In genomic region chr16:28155293-28155692, GRCh38 we compare ENCODE assay signal across 23 cellular contexts. TPM values are rescaled to one million over a fixed set of nuclear protein-coding genes. Genes with fewer than 3 reads are reported as not detected.
DNase-seq lines count a peak whose midpoint lies in the region; ATAC-seq, FAIRE-seq and TF ChIP-seq lines count a peak whose summit lies in the region.
"Had no signal": no experiment of that assay in that cellular context is flagged by ENCODE, and none has a peak within 500 bp of the region (broad histone marks: within the 10 kb centered on the region; RNA-seq: fewer than 3 reads in every experiment).

No MANE protein-coding gene starts in this region.

- no peak overlapping the region for H2AFZ ChIP-seq in HepG2 (ENCODE audit: low read length)

- TF ChIP-seq EP300 in HepG2 (IDR thresholded peaks at IDR 0.05; ENCODE audit: low read depth in 2 of 2, low read length in 2 of 2) (no peak), HepG2 (CRISPR knock-in tag; IDR thresholded peaks at IDR 0.05; ENCODE audit: borderline replicate concordance) (no peak)

- H3K27ac ChIP-seq in HepG2 (ENCODE audit: extremely low read length, insufficient read depth, low read length) (no peak overlapping the region), right lobe of liver (no peak overlapping the region)
- H3K27ac ChIP-seq: ascending aorta, BLaER1, heart right ventricle, HL-60, upper lobe of right lung had no signal

- peaks cover 31 to 68% of the 10 kb centered on the region in 2 experiments for H3K36me3 ChIP-seq in HepG2 (replicated peaks in 1 of 2; ENCODE audit: control insufficient read depth in 1 of 2, insufficient read depth in 2 of 2, low read length in 2 of 2)
- H3K36me3 ChIP-seq in right lobe of liver = peaks cover 0 to 44% (median 8%) of the 10 kb centered on the region in 4 donors

- H3K4me3 Mint-ChIP-seq in activated T-helper 17 cell treated with anti-CD3 and anti-CD28 coated beads, Interleukin-2, amount 50 U/mL, for 72 hours = peak overlapping the region; percentile 31
- no peak overlapping the region for H3K4me3 Mint-ChIP-seq in type B pancreatic cell

- no peak overlapping the region for H3K4me3 ChIP-seq in HepG2 (replicated peaks in 1 of 3; ENCODE audit: insufficient read depth in 1 of 3, low read depth in 2 of 3, low read length in 3 of 3)
- no peak overlapping the region for H3K4me3 ChIP-seq in right lobe of liver
- H3K4me3 ChIP-seq: ascending aorta, BLaER1, heart right ventricle, upper lobe of right lung had no signal

- H3K27me3 ChIP-seq in HepG2 (ENCODE audit: control insufficient read depth in 1 of 2, insufficient read depth in 2 of 2, low read length in 2 of 2) (no peaks in the 10 kb centered on the region), right lobe of liver (no peaks in the 10 kb centered on the region)
- H3K27me3 ChIP-seq: ascending aorta, BLaER1, heart right ventricle, upper lobe of right lung had no signal

- TF ChIP-seq POLR2A in HepG2 (IDR thresholded peaks at IDR 0.05; ENCODE audit: insufficient read depth in 1 of 2, low read depth in 2 of 2, low read length in 2 of 2) (no peak), right lobe of liver (IDR thresholded peaks at IDR 0.05) (no peak)

- H3K79me2 ChIP-seq in HepG2 (ENCODE audit: insufficient read depth, low read length) = no peaks in the 10 kb centered on the region

- no peak for TF ChIP-seq CTCF in HepG2 (CRISPR knock-in tag; IDR thresholded peaks at IDR 0.05)
- no peak for TF ChIP-seq CTCF in right lobe of liver (IDR thresholded peaks at IDR 0.05)
- no peak for TF ChIP-seq CTCF in type B pancreatic cell (conservative IDR thresholded peaks at IDR 0.05)

- POLR2A ChIA-PET in HepG2 (lab: Yijun Ruan, JAX) = no interaction called here

- BruUV-seq in HepG2 (replicated peaks; lab: Mats Ljungman, UMichigan) = no TSS peak

- no peak for TF ChIP-seq RAD21 in HepG2 (CRISPR knock-in tag; IDR thresholded peaks at IDR 0.05)

- no peaks in the 10 kb centered on the region for H4K20me1 ChIP-seq in HepG2 (ENCODE audit: insufficient read depth, low read length)

- H3K4me2 ChIP-seq in HepG2 (ENCODE audit: low read depth, low read length) = no peak overlapping the region
- H3K4me2 ChIP-seq: BLaER1, SK-N-SH had no signal

- H3K9me3 ChIP-seq in HepG2 (ENCODE audit: low read length) = no peaks in the 10 kb centered on the region
- H3K9me3 ChIP-seq in right lobe of liver = no peaks in the 10 kb centered on the region
- H3K9me3 ChIP-seq: ascending aorta, BLaER1, heart right ventricle, SK-N-SH, upper lobe of right lung had no signal

- FAIRE-seq in HepG2 (lab: Jason Lieb, UNC) = no peak
- FAIRE-seq: A204.1, H1, islet of Langerhans had no signal

- H3K9me3 Mint-ChIP-seq in activated T-helper 17 cell treated with anti-CD3 and anti-CD28 coated beads, Interleukin-2, amount 50 U/mL, for 72 hours = no peaks in the 10 kb centered on the region
- no peaks in the 10 kb centered on the region for H3K9me3 Mint-ChIP-seq in type B pancreatic cell

- intact Hi-C loops in HepG2 (cut with micrococcal nuclease; ENCODE audit: unreplicated experiment) = no loop called here
- intact Hi-C loops in right lobe of liver (cut with DNase I) = no loop called here

- no peaks in the 10 kb centered on the region for H3K4me1 ChIP-seq in HepG2 (ENCODE audit: insufficient read depth, low read length)
- H3K4me1 ChIP-seq in right lobe of liver = peaks cover 0 to 3% (median 0%) of the 10 kb centered on the region in 4 donors
- H3K4me1 ChIP-seq: ascending aorta, upper lobe of right lung had no signal

- peaks cover 38% of the 10 kb centered on the region for H3K4me1 Mint-ChIP-seq in activated T-helper 17 cell treated with anti-CD3 and anti-CD28 coated beads, Interleukin-2, amount 50 U/mL, for 72 hours
- peaks cover 18% of the 10 kb centered on the region for H3K4me1 Mint-ChIP-seq in type B pancreatic cell (ENCODE audit: unreplicated experiment)

- H3K36me3 Mint-ChIP-seq in activated T-helper 17 cell treated with anti-CD3 and anti-CD28 coated beads, Interleukin-2, amount 50 U/mL, for 72 hours (ENCODE audit: low read depth) = peaks cover 96% of the 10 kb centered on the region
- peaks cover 27% of the 10 kb centered on the region for H3K36me3 Mint-ChIP-seq in type B pancreatic cell

- in situ Hi-C loops in HepG2 (cut with HindIII; ENCODE audit: extremely low pct_ligation_motif_present, low pct_unique_long_range_greater_than_20kb) = no loop called here

- WGBS in HepG2 (ENCODE audit: low lambda C conversion rate) = 97% methylated on average over 3 of the region's 3 CpGs
- 85% methylated on average over 3 of the region's 3 CpGs for WGBS in right lobe of liver (ENCODE audit: insufficient coverage, low coverage, low lambda C conversion rate, missing lambda C conversion rate)

- H3K27ac Mint-ChIP-seq in activated T-helper 17 cell treated with anti-CD3 and anti-CD28 coated beads, Interleukin-2, amount 50 U/mL, for 72 hours = peak overlapping the region; percentile 56
- peak overlapping the region; percentile 37 for H3K27ac Mint-ChIP-seq in type B pancreatic cell

- H3K9ac ChIP-seq in HepG2 (ENCODE audit: insufficient read depth, low read depth, low read length) = no peak overlapping the region
- H3K9ac ChIP-seq: BLaER1, SK-N-SH had no signal

- DNase-seq in NCI-H1105 treated with DMSO at 0.1 percent for 48 hours (lab: John Stamatoyannopoulos, UW) = peak; percentile 19
- DNase-seq in NCI-H1105 (lab: John Stamatoyannopoulos, UW) = no peak
- no peak for DNase-seq in HepG2 (ENCODE audit: low spot score)
- no peak for DNase-seq in right lobe of liver
- no peak for DNase-seq in type B pancreatic cell (ENCODE audit: extremely low spot score, unreplicated experiment)
- no peak for DNase-seq in COLO829 (ENCODE audit: low spot score)
- DNase-seq: activated CD4-positive, alpha-beta T cell treated with anti-CD3 and anti-CD28 coated beads for 4 hours; heart right ventricle; KG1; mesenchymal stem cell; SK-N-SH; stimulated activated CD4-positive, alpha-beta T cell treated with anti-CD3 and anti-CD28 coated beads, Interleukin-12 subunit alpha, Interleukin-12 subunit beta, amount 100 ng/mL, for 4 hours; stimulated activated naive CD4-positive, alpha-beta T cell; upper lobe of right lung had no signal

- no peaks in the 10 kb centered on the region for H3K27me3 Mint-ChIP-seq in activated T-helper 17 cell treated with anti-CD3 and anti-CD28 coated beads, Interleukin-2, amount 50 U/mL, for 72 hours
- H3K27me3 Mint-ChIP-seq in type B pancreatic cell = no peaks in the 10 kb centered on the region

- no peak for ATAC-seq in HepG2
- ATAC-seq in right lobe of liver = no peak
- ATAC-seq in activated T-helper 17 cell treated with anti-CD3 and anti-CD28 coated beads, Interleukin-2, amount 50 U/mL, for 72 hours (replicated peaks) = no peak
- no peak for ATAC-seq in HG03108 (IDR thresholded peaks at IDR 0.05; ENCODE audit: unreplicated experiment)
- ATAC-seq: heart right ventricle, Panc1, upper lobe of right lung had no signal

- CTCF ChIA-PET in HepG2 (lab: Yijun Ruan, JAX; ENCODE audit: low intra/inter-chr PET ratio, low total read pairs) = no interaction called here

TF ChIP-seq in HepG2, 621 proteins besides CTCF, POLR2A, EP300 and RAD21:
- no peak for TF ChIP-seq ZBTB3 (CRISPR knock-in tag; IDR thresholded peaks at IDR 0.05; ENCODE audit: borderline replicate concordance, low read depth)
- TF ChIP-seq SKI (IDR thresholded peaks at IDR 0.05; ENCODE audit: partially characterized antibody) = no peak
- peak; percentile 16; the same call in 1 of the 2 replicates for TF ChIP-seq ATF7 (IDR thresholded peaks at IDR 0.05)
- no peak for TF ChIP-seq ATF7 (CRISPR knock-in tag; IDR thresholded peaks at IDR 0.05)

RNA-seq across cellular contexts. Expression of gene XPO6, which starts 56.5 kb away (rescaled TPM):
- 102 and 109 TPM in 2 replicates for total RNA-seq in HepG2 (2016; rRNA removed; fragmentation: Illumina TruSeq; extraction: Trizol)
- total RNA-seq in HepG2 (2016; cell fraction: cytosol; rRNA removed; fragmentation: Illumina TruSeq; extraction: Trizol; ENCODE audit: low read depth) = 46.6 and 57.5 TPM in 2 replicates
- 85.8 and 109 TPM in 2 replicates for total RNA-seq in HepG2 (2016; cell fraction: insoluble cytoplasmic fraction; rRNA removed; fragmentation: Illumina TruSeq; extraction: Trizol)
- total RNA-seq in HepG2 (2016; cell fraction: membrane; rRNA removed; fragmentation: Illumina TruSeq; extraction: Trizol) = 87.0 and 101 TPM in 2 replicates
- total RNA-seq in HepG2 (2016; cell fraction: nucleus; rRNA removed; fragmentation: Illumina TruSeq; extraction: Trizol) = 104 and 150 TPM in 2 replicates
- polyA plus RNA-seq in HepG2 (2011; rRNA removed) = 119 and 129 TPM in 2 replicates
- 93.9 and 123 TPM in 2 replicates for polyA plus RNA-seq in HepG2 (2011; cell fraction: cytosol; rRNA removed)
- polyA plus RNA-seq in HepG2 (2011; cell fraction: nucleus; rRNA removed) = 278 and 283 TPM in 2 replicates
- 52.1 and 55.0 TPM in 2 replicates for polyA plus RNA-seq in HepG2 (2012)
- polyA plus RNA-seq in HepG2 (2016; cell fraction: cytosol; fragmentation: Illumina TruSeq; extraction: Trizol; ENCODE audit: low read depth) = 19.8 and 23.6 TPM in 2 replicates
- 97.4 and 110 TPM in 2 replicates for polyA plus RNA-seq in HepG2 (2016; cell fraction: insoluble cytoplasmic fraction; fragmentation: Illumina TruSeq; extraction: Trizol; ENCODE audit: low read depth)
- polyA plus RNA-seq in HepG2 (2016; cell fraction: membrane; fragmentation: Illumina TruSeq; extraction: Trizol; ENCODE audit: low read depth) = 67.2 and 72.4 TPM in 2 replicates
- polyA plus RNA-seq in HepG2 (2016; cell fraction: nucleus; fragmentation: Illumina TruSeq; extraction: Trizol; ENCODE audit: insufficient read depth, low read depth) = 153 and 165 TPM in 2 replicates
- polyA minus RNA-seq in HepG2 (2011; rRNA and poly(A)+ RNA removed; ENCODE audit: low replicate concordance) = 284 and 462 TPM in 2 replicates
- polyA minus RNA-seq in HepG2 (2011; cell fraction: cytosol; rRNA and poly(A)+ RNA removed) = 88.5 and 89.2 TPM in 2 replicates
- polyA minus RNA-seq in HepG2 (2011; cell fraction: nucleus; rRNA and poly(A)+ RNA removed) = 247 and 281 TPM in 2 replicates
- 10 to 100 TPM; 41.8 to 62.1 (median 51.3) TPM for total RNA-seq in right lobe of liver
- 100 to 1,000 TPM; 238 to 263 TPM for total RNA-seq in activated T-helper 17 cell treated with anti-CD3 and anti-CD28 coated beads, Interleukin-2, amount 50 U/mL, for 72 hours
- 111 and 118 TPM in 2 replicates for total RNA-seq in type B pancreatic cell (ENCODE audit: low replicate concordance)
